ENCODE assay signal across 15 cellular contexts in genomic region chr14:104925941-104926609, GRCh38. TPM values are rescaled to one million over a fixed set of nuclear protein-coding genes. Genes with fewer than 3 reads are reported as not detected.
A peak's percentile ranks its signal among the peaks of the same experiment; 100 is the strongest.
DNase-seq lines count a peak whose midpoint lies in the region; ATAC-seq and TF ChIP-seq lines count a peak whose summit lies in the region.
"Had no signal": no experiment of that assay in that cellular context is flagged by ENCODE, and none has a peak within 500 bp of the region (broad histone marks: within the 10 kb centered on the region; RNA-seq: fewer than 3 reads in every experiment).

No MANE protein-coding gene starts in this region.

- ATAC-seq in activated naive CD8-positive, alpha-beta T cell treated with anti-CD3 and anti-CD28 coated beads, Interleukin-2, amount 50 U/mL, for 24 hours: no peak
- ATAC-seq in HG03520 (IDR thresholded peaks at IDR 0.05; ENCODE audit: unreplicated experiment) (peak; percentile 4), HG02610 (IDR thresholded peaks at IDR 0.05; ENCODE audit: unreplicated experiment) (no peak), GM19467 (IDR thresholded peaks at IDR 0.05; ENCODE audit: unreplicated experiment) (no peak), HG03442 (IDR thresholded peaks at IDR 0.05; ENCODE audit: unreplicated experiment) (no peak)
- ATAC-seq: GM23338, upper lobe of right lung had no signal

- no peak overlapping the region for H3K4me3 Mint-ChIP-seq in activated naive CD8-positive, alpha-beta T cell treated with anti-CD3 and anti-CD28 coated beads, Interleukin-2, amount 50 U/mL, for 24 hours
- H3K4me3 Mint-ChIP-seq in activated naive CD8-positive, alpha-beta T cell treated with anti-CD3 and anti-CD28 coated beads for 36 hours: no peak overlapping the region
- no peak overlapping the region for H3K4me3 Mint-ChIP-seq in chondrocyte (ENCODE audit: unreplicated experiment)
- H3K4me3 Mint-ChIP-seq: GM23338 had no signal

- H3K27ac Mint-ChIP-seq in activated naive CD8-positive, alpha-beta T cell treated with anti-CD3 and anti-CD28 coated beads, Interleukin-2, amount 50 U/mL, for 24 hours: peak overlapping the region; percentile 39
- no peak overlapping the region for H3K27ac Mint-ChIP-seq in activated naive CD8-positive, alpha-beta T cell treated with anti-CD3 and anti-CD28 coated beads for 36 hours
- H3K27ac Mint-ChIP-seq in chondrocyte (ENCODE audit: unreplicated experiment): no peak overlapping the region
- H3K27ac Mint-ChIP-seq: GM23338 had no signal

- H3K27me3 Mint-ChIP-seq in activated naive CD8-positive, alpha-beta T cell treated with anti-CD3 and anti-CD28 coated beads, Interleukin-2, amount 50 U/mL, for 24 hours: no peaks in the 10 kb centered on the region
- peaks cover 8% of the 10 kb centered on the region for H3K27me3 Mint-ChIP-seq in activated naive CD8-positive, alpha-beta T cell treated with anti-CD3 and anti-CD28 coated beads for 36 hours
- no peaks in the 10 kb centered on the region for H3K27me3 Mint-ChIP-seq in chondrocyte (ENCODE audit: low read depth)

- no peaks in the 10 kb centered on the region for H3K36me3 Mint-ChIP-seq in activated naive CD8-positive, alpha-beta T cell treated with anti-CD3 and anti-CD28 coated beads, Interleukin-2, amount 50 U/mL, for 24 hours (ENCODE audit: low read depth)
- H3K36me3 Mint-ChIP-seq in activated naive CD8-positive, alpha-beta T cell treated with anti-CD3 and anti-CD28 coated beads for 36 hours: no peaks in the 10 kb centered on the region
- H3K36me3 Mint-ChIP-seq in chondrocyte (ENCODE audit: low read depth): no peaks in the 10 kb centered on the region

- H3K9me3 Mint-ChIP-seq in activated naive CD8-positive, alpha-beta T cell treated with anti-CD3 and anti-CD28 coated beads, Interleukin-2, amount 50 U/mL, for 24 hours: no peaks in the 10 kb centered on the region
- peaks cover 2% of the 10 kb centered on the region for H3K9me3 Mint-ChIP-seq in activated naive CD8-positive, alpha-beta T cell treated with anti-CD3 and anti-CD28 coated beads for 36 hours
- peaks cover 3% of the 10 kb centered on the region for H3K9me3 Mint-ChIP-seq in chondrocyte (ENCODE audit: low read depth)
- H3K9me3 Mint-ChIP-seq: GM23338 had no signal

- H3K4me1 Mint-ChIP-seq in activated naive CD8-positive, alpha-beta T cell treated with anti-CD3 and anti-CD28 coated beads, Interleukin-2, amount 50 U/mL, for 24 hours: peaks cover 5% of the 10 kb centered on the region
- H3K4me1 Mint-ChIP-seq in activated naive CD8-positive, alpha-beta T cell treated with anti-CD3 and anti-CD28 coated beads for 36 hours: peaks cover 6% of the 10 kb centered on the region
- H3K4me1 Mint-ChIP-seq in chondrocyte (ENCODE audit: low read depth): no peaks in the 10 kb centered on the region

- peak overlapping the region; percentile 38 for H3K27ac ChIP-seq in substantia nigra (ENCODE audit: low read depth, low read length, poor library complexity, severe bottlenecking)
- H3K27ac ChIP-seq: SJSA1, upper lobe of right lung had no signal

- no peak for TF ChIP-seq CTCF in chondrocyte (IDR thresholded peaks at IDR 0.05)

- DNase-seq in activated naive CD8-positive, alpha-beta T cell treated with anti-CD3 and anti-CD28 coated beads, Interleukin-2, amount 50 U/mL, for 24 hours: no peak
- DNase-seq in activated naive CD8-positive, alpha-beta T cell treated with anti-CD3 and anti-CD28 coated beads for 36 hours: no peak
- peak; percentile 89 for DNase-seq in chondrocyte (ENCODE audit: low spot score)
- DNase-seq in substantia nigra (lab: John Stamatoyannopoulos, UW): peak in 2 of 49 donors; percentile 10 to 50
- DNase-seq: activated CD8-positive, alpha-beta memory T cell treated with anti-CD3 and anti-CD28 coated beads, Interleukin-2, amount 50 U/mL, for 4 hours; NCI-H1694 treated with DMSO at 0.1 percent for 48 hours; NCI-H748 treated with DMSO at 0.1 percent for 48 hours; upper lobe of right lung had no signal

RNA-seq across cellular contexts. Expression of gene PLD4, which starts 1.4 kb away (rescaled TPM):
- total RNA-seq in activated naive CD8-positive, alpha-beta T cell treated with anti-CD3 and anti-CD28 coated beads for 36 hours: not detected
- total RNA-seq in chondrocyte: 0.07 to 0.10 TPM in 2 of 3 replicates, not detected in the other
- total RNA-seq: A172, GM23338, SJSA1 had no signal

RNA-seq across cellular contexts. Expression of gene AHNAK2, which starts 52.1 kb away (rescaled TPM):
- under 1 TPM in 1 of 2 experiments, not detected in 1; 0.02 TPM for total RNA-seq in activated naive CD8-positive, alpha-beta T cell treated with anti-CD3 and anti-CD28 coated beads for 36 hours
- 271 to 361 TPM (median 274 TPM) in 3 replicates for total RNA-seq in chondrocyte

RNA-seq across cellular contexts. Expression of gene CLBA1, which starts 59.5 kb away (rescaled TPM):
- total RNA-seq in activated naive CD8-positive, alpha-beta T cell treated with anti-CD3 and anti-CD28 coated beads for 36 hours: 1 to 10 TPM; 1.5 to 1.9 TPM
- 6.0 to 6.3 TPM (median 6.3 TPM) in 3 replicates for total RNA-seq in chondrocyte

Comparison
In these comparisons a context has a peak if more than half of its experiments do, and no peak if none do; other contexts are left out.
1. RNA of gene AHNAK2, which starts 52.1 kb away (total RNA-seq): 271 to 361 TPM in chondrocyte; 0.02 TPM in activated naive CD8-positive, alpha-beta T cell treated with anti-CD3 and anti-CD28 coated beads for 36 hours; every median in the first group is over 100 times any median in the second.